10 cellular contexts compared by ENCODE assay signal in the genomic region with DNA sequence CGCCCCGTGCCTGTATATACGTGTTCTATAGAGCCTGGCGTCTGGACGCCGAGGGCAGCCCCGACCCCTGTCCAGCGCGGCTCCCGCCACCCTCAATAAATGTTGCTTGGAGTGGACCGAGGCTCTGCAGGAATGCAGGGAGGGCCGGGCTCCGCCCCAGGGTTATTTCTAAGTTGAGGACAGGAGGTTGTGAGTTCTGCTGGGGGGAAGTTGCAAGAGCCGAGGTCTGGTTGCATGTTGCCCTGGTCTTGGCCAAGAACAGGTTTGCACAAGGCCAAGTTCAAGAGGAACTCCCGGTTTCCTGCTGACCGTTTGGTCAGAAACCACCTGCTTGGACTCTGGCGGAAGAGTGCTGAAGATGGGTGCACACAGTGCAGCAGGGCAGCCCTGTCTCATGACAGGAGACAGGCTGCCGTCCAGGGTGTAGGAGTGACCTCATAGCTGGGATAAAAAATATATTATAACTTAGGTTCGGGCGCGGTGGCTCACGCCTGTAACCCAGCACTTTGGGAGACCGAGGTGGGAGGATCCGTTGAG. TPM values are rescaled to one million over a fixed set of nuclear protein-coding genes. Genes with fewer than 3 reads are reported as not detected.
A peak's percentile ranks its signal among the peaks of the same experiment; 100 is the strongest.
DNase-seq lines count a peak whose midpoint lies in the region; ATAC-seq and TF ChIP-seq lines count a peak whose summit lies in the region.
"Not testable (repeated sequence)": the region's sequence is repeated elsewhere in the genome, so short reads cannot be mapped to it uniquely, and the experiment has no call there.
"Had no signal": no experiment of that assay in that cellular context is flagged by ENCODE, and none has a peak within 500 bp of the region (broad histone marks: within the 10 kb centered on the region; RNA-seq: fewer than 3 reads in every experiment).

No MANE protein-coding gene starts in this region.

- peak; percentile 5 for ATAC-seq in GM19452 (IDR thresholded peaks at IDR 0.05; ENCODE audit: unreplicated experiment)
- peak; percentile 0 for ATAC-seq in HG02642 (IDR thresholded peaks at IDR 0.05; ENCODE audit: poor library complexity, unreplicated experiment)
- ATAC-seq in HG03432 (IDR thresholded peaks at IDR 0.05; ENCODE audit: unreplicated experiment) = peak; percentile 11
- peak; percentile 0 for ATAC-seq in body of pancreas
- ATAC-seq in left colon = peak; percentile 19
- peak; percentile 6 to 10 for ATAC-seq in naive B cell (ENCODE audit: low read depth in 2 of 2)
- ATAC-seq in stimulated activated naive CD8-positive, alpha-beta T cell treated with anti-CD3 and anti-CD28 coated beads, Interleukin-15, amount 100 ng/mL, for 72 hours = peak; percentile 11

- not testable (repeated sequence) for H3K4me1 ChIP-seq in body of pancreas

- not testable (repeated sequence) for DNase-seq in body of pancreas; left colon; naive B cell; stimulated activated naive CD8-positive, alpha-beta T cell treated with anti-CD3 and anti-CD28 coated beads, Interleukin-15, amount 100 ng/mL, for 72 hours

- H3K9me3 Mint-ChIP-seq in naive B cell; stimulated activated naive CD8-positive, alpha-beta T cell treated with anti-CD3 and anti-CD28 coated beads, Interleukin-15, amount 100 ng/mL, for 72 hours: not testable (repeated sequence)

- not testable (repeated sequence) for H3K27ac ChIP-seq in body of pancreas

- 20% methylated on average over 2 of the region's 24 CpGs; no CpG with 5 or more reads in 1 of the 2 donors for WGBS in body of pancreas, 2 donors

- not testable (repeated sequence) for H3K4me3 ChIP-seq in body of pancreas

- H3K4me1 Mint-ChIP-seq in naive B cell; stimulated activated naive CD8-positive, alpha-beta T cell treated with anti-CD3 and anti-CD28 coated beads, Interleukin-15, amount 100 ng/mL, for 72 hours: not testable (repeated sequence)

- intact Hi-C loops in body of pancreas (cut with DNase I); left colon (cut with DNase I, micrococcal nuclease): not testable (repeated sequence)

- not testable (repeated sequence) for H3K36me3 ChIP-seq in body of pancreas (replicated peaks in 1 of 2; ENCODE audit: insufficient read depth in 1 of 2, low read depth in 2 of 2)

- H3K27me3 ChIP-seq in body of pancreas = not testable (repeated sequence)

- H3K9me3 ChIP-seq in body of pancreas = not testable (repeated sequence)

- not testable (repeated sequence) for H3K27me3 Mint-ChIP-seq in naive B cell; stimulated activated naive CD8-positive, alpha-beta T cell treated with anti-CD3 and anti-CD28 coated beads, Interleukin-15, amount 100 ng/mL, for 72 hours

- not testable (repeated sequence) for TF ChIP-seq POLR2A in body of pancreas (IDR thresholded peaks at IDR 0.05)

- peak overlapping the region in 1 of 6 donors; percentile 88 for H3K27ac Mint-ChIP-seq in naive B cell
- H3K27ac Mint-ChIP-seq in stimulated activated naive CD8-positive, alpha-beta T cell treated with anti-CD3 and anti-CD28 coated beads, Interleukin-15, amount 100 ng/mL, for 72 hours = not testable (repeated sequence)

- not testable (repeated sequence) for H3K4me3 Mint-ChIP-seq in naive B cell; stimulated activated naive CD8-positive, alpha-beta T cell treated with anti-CD3 and anti-CD28 coated beads, Interleukin-15, amount 100 ng/mL, for 72 hours

- TF ChIP-seq CTCF in body of pancreas (IDR thresholded peaks at IDR 0.05) = not testable (repeated sequence)

- not testable (repeated sequence) for H3K36me3 Mint-ChIP-seq in naive B cell

RNA-seq across cellular contexts. Expression of gene NCF1, which starts 15.5 kb away (rescaled TPM):
- 1 to 10 TPM in 1 of 2 donors, not detected in 1; 1.6 TPM for total RNA-seq in body of pancreas
- 1 to 10 TPM; 2.9 to 4.4 TPM for total RNA-seq in left colon
- polyA plus RNA-seq in naive B cell (ENCODE audit: low read depth in 6 of 6) = 100 to 1,000 TPM; 301 to 589 (median 335) TPM
- total RNA-seq: Caco-2, M059J, SJSA1 had no signal
